Comparison of ENCODE assay signal across 18 cellular contexts in genomic region chr5:107516452-107517184, GRCh38.
DNase-seq lines count a peak whose midpoint lies in the region; ATAC-seq, FAIRE-seq and TF ChIP-seq lines count a peak whose summit lies in the region.
"Had no signal": no experiment of that assay in that cellular context is flagged by ENCODE, and none has a peak within 500 bp of the region (broad histone marks: within the 10 kb centered on the region; RNA-seq: fewer than 3 reads in every experiment).

No MANE protein-coding gene starts in this region.

- peaks cover 6% of the 10 kb centered on the region for H3K27me3 Mint-ChIP-seq in activated T-helper 2 cell treated with anti-CD3 and anti-CD28 coated beads, Interferon-gamma antibody, Interleukin-2, Interleukin-4, amounts not matched to agents 10 μg/mL and 5 μg/mL and 100 μg/mL, durations not matched to agents 14 hours and 24 hours and 36 hours (ENCODE audit: low read depth)

- no peak overlapping the region for H3K27ac Mint-ChIP-seq in activated T-helper 2 cell treated with anti-CD3 and anti-CD28 coated beads, Interferon-gamma antibody, Interleukin-2, Interleukin-4, amounts not matched to agents 10 μg/mL and 5 μg/mL and 100 μg/mL, durations not matched to agents 14 hours and 24 hours and 36 hours
- H3K27ac Mint-ChIP-seq: activated naive CD4-positive, alpha-beta T cell treated with anti-CD3 and anti-CD28 coated beads for 36 hours had no signal

- no peak for FAIRE-seq in frontal cortex (lab: Jason Lieb, UNC)

- no peak for TF ChIP-seq CTCF in AG09309 (IDR thresholded peaks at IDR 0.05; ENCODE audit: control insufficient read depth, insufficient read depth, low read depth, low read length, missing control alignments)
- TF ChIP-seq CTCF in foreskin fibroblast (IDR thresholded peaks at IDR 0.05; ENCODE audit: low read depth, low read length), result no peak

- no peaks in the 10 kb centered on the region for H3K4me1 Mint-ChIP-seq in activated T-helper 2 cell treated with anti-CD3 and anti-CD28 coated beads, Interferon-gamma antibody, Interleukin-2, Interleukin-4, amounts not matched to agents 10 μg/mL and 5 μg/mL and 100 μg/mL, durations not matched to agents 14 hours and 24 hours and 36 hours (ENCODE audit: low read depth)

- no peaks in the 10 kb centered on the region for H3K9me3 Mint-ChIP-seq in activated T-helper 2 cell treated with anti-CD3 and anti-CD28 coated beads, Interferon-gamma antibody, Interleukin-2, Interleukin-4, amounts not matched to agents 10 μg/mL and 5 μg/mL and 100 μg/mL, durations not matched to agents 14 hours and 24 hours and 36 hours
- H3K9me3 Mint-ChIP-seq: activated naive CD4-positive, alpha-beta T cell treated with anti-CD3 and anti-CD28 coated beads for 36 hours had no signal

- intact Hi-C loops in activated T-helper 2 cell treated with anti-CD3 and anti-CD28 coated beads, Interferon-gamma antibody, Interleukin-2, Interleukin-4, amounts not matched to agents 10 μg/mL and 5 μg/mL and 100 μg/mL, durations not matched to agents 14 hours and 24 hours and 36 hours (cut with micrococcal nuclease), result no loop called here

- DNase-seq in AG09309 (ENCODE audit: low read depth) (peak; percentile 67), HCEC 1CT (peak; percentile 43), foreskin fibroblast (peak; percentile 57 to 84), frontal cortex (ENCODE audit: low spot score in 2 of 2) (no peak), DMS53 (lab: John Stamatoyannopoulos, UW) (no peak)
- no peak for DNase-seq in activated T-helper 2 cell treated with anti-CD3 and anti-CD28 coated beads, Interferon-gamma antibody, Interleukin-2, Interleukin-4, amounts not matched to agents 10 μg/mL and 5 μg/mL and 100 μg/mL, durations not matched to agents 14 hours and 24 hours and 36 hours (ENCODE audit: low spot score)
- DNase-seq: activated CD8-positive, alpha-beta memory T cell treated with anti-CD3 and anti-CD28 coated beads, Interleukin-2, amount 50 U/mL, for 4 hours; activated naive CD4-positive, alpha-beta T cell treated with anti-CD3 and anti-CD28 coated beads for 36 hours; NCI-H1436 treated with DMSO at 0.1 percent for 48 hours; right cardiac atrium; stimulated activated CD4-positive, alpha-beta T cell treated with anti-CD3 and anti-CD28 coated beads, Interleukin-1b, Interleukin-23, amount 100 ng/mL, for 48 hours; T-helper 1 cell had no signal

- no peak overlapping the region for H3K4me3 Mint-ChIP-seq in activated T-helper 2 cell treated with anti-CD3 and anti-CD28 coated beads, Interferon-gamma antibody, Interleukin-2, Interleukin-4, amounts not matched to agents 10 μg/mL and 5 μg/mL and 100 μg/mL, durations not matched to agents 14 hours and 24 hours and 36 hours (ENCODE audit: low read depth)
- H3K4me3 Mint-ChIP-seq: activated naive CD4-positive, alpha-beta T cell treated with anti-CD3 and anti-CD28 coated beads for 36 hours had no signal

- no peaks in the 10 kb centered on the region for H3K36me3 Mint-ChIP-seq in activated T-helper 2 cell treated with anti-CD3 and anti-CD28 coated beads, Interferon-gamma antibody, Interleukin-2, Interleukin-4, amounts not matched to agents 10 μg/mL and 5 μg/mL and 100 μg/mL, durations not matched to agents 14 hours and 24 hours and 36 hours (ENCODE audit: low read depth)

- ATAC-seq in SK-N-SH treated with all-trans-retinoic acid at 6 μM for 48 hours (peak; percentile 84), GM21367 (IDR thresholded peaks at IDR 0.05; ENCODE audit: unreplicated experiment) (no peak)
- ATAC-seq: activated CD4-positive, CD25-positive, alpha-beta regulatory T cell treated with anti-CD3 and anti-CD28 coated beads, Interleukin-2, amount 50 U/mL, for 24 hours; gastroesophageal sphincter; HCT116; PC-3; right cardiac atrium had no signal

- H3K4me3 ChIP-seq in AG09309 (ENCODE audit: control insufficient read depth, low read depth, low read length), result no peak overlapping the region
- no peak overlapping the region for H3K4me3 ChIP-seq in foreskin fibroblast (ENCODE audit: low read depth in 1 of 2, low read length in 2 of 2)
- H3K4me3 ChIP-seq: gastroesophageal sphincter had no signal

TF ChIP-seq in SK-N-SH treated with all-trans-retinoic acid at 6 μM for 48 hours, 23 proteins besides CTCF, POLR2A, EP300 and RAD21:
- TF ChIP-seq SNAI2 (CRISPR knock-in tag; IDR thresholded peaks at IDR 0.05) (no peak), CSDC2 (CRISPR knock-in tag; IDR thresholded peaks at IDR 0.05) (no peak), ZFP3 (CRISPR knock-in tag; IDR thresholded peaks at IDR 0.05) (no peak), CREB5 (CRISPR knock-in tag; IDR thresholded peaks at IDR 0.05; ENCODE audit: low read depth) (0 out of 2 replicates have a peak, but pooled peaks have one; percentile 22), TCF4 (CRISPR knock-in tag; IDR thresholded peaks at IDR 0.05; ENCODE audit: borderline replicate concordance) (peak; percentile 84; the same call in 1 of the 2 replicates), ISL1 (CRISPR knock-in tag; IDR thresholded peaks at IDR 0.05) (peak; percentile 46; the same call in 1 of the 2 replicates), CSRNP3 (CRISPR knock-in tag; IDR thresholded peaks at IDR 0.05) (peak; percentile 67; the same call in 1 of the 2 replicates), PATZ1 (CRISPR knock-in tag; IDR thresholded peaks at IDR 0.05; ENCODE audit: borderline replicate concordance) (no peak)

Comparison
In these comparisons a context has a peak if more than half of its experiments do, and no peak if none do; other contexts are left out.
1. DNase-seq: peak in AG09309 (single experiment), HCEC 1CT (single experiment) and foreskin fibroblast (2 of 2); none in frontal cortex (0 of 2), activated T-helper 2 cell treated with anti-CD3 and anti-CD28 coated beads, Interferon-gamma antibody, Interleukin-2, Interleukin-4, amounts not matched to agents 10 μg/mL and 5 μg/mL and 100 μg/mL, durations not matched to agents 14 hours and 24 hours and 36 hours (single experiment) and DMS53 (single experiment).